16 cellular contexts compared by ENCODE assay signal in the genomic region with DNA sequence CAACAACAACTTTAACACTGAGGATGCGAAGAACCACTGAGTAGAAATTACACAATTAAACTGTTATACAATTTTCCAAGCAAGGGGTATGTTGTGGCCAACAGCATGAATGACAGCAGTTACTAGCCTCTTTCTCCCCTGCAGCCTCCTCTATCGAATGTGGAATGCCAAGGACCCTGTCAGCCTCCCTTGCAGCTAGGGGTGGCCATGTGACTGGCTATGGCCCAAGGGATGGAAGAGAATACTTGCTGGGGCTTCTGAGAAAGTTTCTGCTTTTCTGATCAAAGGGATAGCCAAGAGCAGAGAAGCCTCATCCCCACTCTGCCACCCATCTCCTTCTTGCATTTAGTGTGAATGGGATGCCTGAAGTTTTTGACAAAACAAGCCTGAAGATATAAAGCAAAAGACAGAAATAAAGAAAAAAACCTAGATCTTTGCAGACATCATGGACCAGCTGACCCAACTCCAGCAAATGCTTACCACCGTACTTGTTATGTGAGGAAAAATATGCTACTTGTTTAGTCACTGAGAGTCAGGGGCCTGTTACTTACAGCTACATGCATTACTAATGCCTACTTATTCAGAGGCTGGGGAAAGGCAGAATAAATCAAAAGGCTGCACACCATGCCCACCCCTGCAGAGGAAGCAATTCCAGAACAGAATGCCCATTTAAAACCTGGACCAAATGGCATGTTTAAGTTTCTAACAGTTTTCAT. TPM values are rescaled to one million over a fixed set of nuclear protein-coding genes. Genes with fewer than 3 reads are reported as not detected.
A peak's percentile ranks its signal among the peaks of the same experiment; 100 is the strongest.
DNase-seq lines count a peak whose midpoint lies in the region; ATAC-seq and TF ChIP-seq lines count a peak whose summit lies in the region.
"Had no signal": no experiment of that assay in that cellular context is flagged by ENCODE, and none has a peak within 500 bp of the region (broad histone marks: within the 10 kb centered on the region; RNA-seq: fewer than 3 reads in every experiment).

No MANE protein-coding gene starts in this region.

- intact Hi-C loops in activated CD4-positive, alpha-beta T cell treated with anti-CD3 and anti-CD28 coated beads, Interleukin-2, amount 10 ng/mL, durations not matched to agents 24 days and 14 days (cut with micrococcal nuclease) = no loop called here
- intact Hi-C loops in upper lobe of right lung (cut with DNase I) = no loop called here

- H3K27ac Mint-ChIP-seq in endodermal cell = no peak overlapping the region
- H3K27ac Mint-ChIP-seq in nephron progenitor cell = no peak overlapping the region
- no peak overlapping the region for H3K27ac Mint-ChIP-seq in activated CD4-positive, alpha-beta T cell treated with anti-CD3 and anti-CD28 coated beads, Interleukin-2, amount 10 ng/mL, durations not matched to agents 24 days and 14 days
- H3K27ac Mint-ChIP-seq: B cell; CD8-positive, alpha-beta T cell had no signal

- H3K27me3 ChIP-seq in BLaER1 (no peaks in the 10 kb centered on the region), endodermal cell (ENCODE audit: control insufficient read depth, insufficient read depth, low read length, poor library complexity, severe bottlenecking) (no peaks in the 10 kb centered on the region), upper lobe of right lung (no peaks in the 10 kb centered on the region)

- H3K36me3 Mint-ChIP-seq in endodermal cell (ENCODE audit: low read depth) (peaks cover 79% of the 10 kb centered on the region), nephron progenitor cell (ENCODE audit: low read depth) (peaks cover 91% of the 10 kb centered on the region)
- H3K36me3 Mint-ChIP-seq in activated CD4-positive, alpha-beta T cell treated with anti-CD3 and anti-CD28 coated beads, Interleukin-2, amount 10 ng/mL, durations not matched to agents 24 days and 14 days (ENCODE audit: low read depth) = peaks cover 67% of the 10 kb centered on the region

- H3K9me3 Mint-ChIP-seq in endodermal cell (peaks cover 33% of the 10 kb centered on the region), nephron progenitor cell (peaks cover 49% of the 10 kb centered on the region)
- peaks cover 3% of the 10 kb centered on the region for H3K9me3 Mint-ChIP-seq in activated CD4-positive, alpha-beta T cell treated with anti-CD3 and anti-CD28 coated beads, Interleukin-2, amount 10 ng/mL, durations not matched to agents 24 days and 14 days

- H3K4me3 Mint-ChIP-seq in endodermal cell (no peak overlapping the region), nephron progenitor cell (no peak overlapping the region)
- H3K4me3 Mint-ChIP-seq in activated CD4-positive, alpha-beta T cell treated with anti-CD3 and anti-CD28 coated beads, Interleukin-2, amount 10 ng/mL, durations not matched to agents 24 days and 14 days = no peak overlapping the region
- H3K4me3 Mint-ChIP-seq: B cell; CD8-positive, alpha-beta T cell had no signal

- H3K9me3 ChIP-seq in BLaER1 (peaks cover 48% of the 10 kb centered on the region), endodermal cell (ENCODE audit: control insufficient read depth, low read length) (peaks cover 35% of the 10 kb centered on the region), upper lobe of right lung (no peaks in the 10 kb centered on the region)

- WGBS in endodermal cell (ENCODE audit: insufficient coverage in 1 of 2, insufficient read length in 1 of 2), 2 experiments = 88 to 100% methylated on average over 2 to 3 of the region's 3 CpGs

- peak; percentile 71 for DNase-seq in amniotic epithelial cell (ENCODE audit: low read depth)
- DNase-seq in endodermal cell = no peak
- no peak for DNase-seq in omental fat pad (ENCODE audit: low spot score)
- no peak for DNase-seq in nephron progenitor cell
- DNase-seq in activated CD4-positive, alpha-beta T cell treated with anti-CD3 and anti-CD28 coated beads, Interleukin-2, amount 10 ng/mL, durations not matched to agents 24 days and 14 days = no peak
- DNase-seq in epidermal melanocyte (ENCODE audit: insufficient read length, low spot score) = no peak
- DNase-seq in upper lobe of right lung = no peak
- DNase-seq: CD8-positive, alpha-beta T cell; COR-L47; DMS153; DMS79 treated with DMSO at 0.1 percent for 48 hours; EL; HCEC 1CT had no signal

- H3K27me3 Mint-ChIP-seq in endodermal cell (ENCODE audit: insufficient read depth) (no peaks in the 10 kb centered on the region), nephron progenitor cell (ENCODE audit: low read depth, poor library complexity) (no peaks in the 10 kb centered on the region)
- H3K27me3 Mint-ChIP-seq in activated CD4-positive, alpha-beta T cell treated with anti-CD3 and anti-CD28 coated beads, Interleukin-2, amount 10 ng/mL, durations not matched to agents 24 days and 14 days = no peaks in the 10 kb centered on the region
- H3K27me3 Mint-ChIP-seq: B cell had no signal

- H3K36me3 ChIP-seq in BLaER1 (peaks cover 95% of the 10 kb centered on the region), endodermal cell (ENCODE audit: control insufficient read depth, insufficient read depth, low read length) (peaks cover 65% of the 10 kb centered on the region), upper lobe of right lung (peaks cover 34% of the 10 kb centered on the region)

- H3K27ac ChIP-seq in BLaER1 = no peak overlapping the region
- H3K27ac ChIP-seq in endodermal cell (ENCODE audit: low read depth, low read length) = no peak overlapping the region
- H3K27ac ChIP-seq in upper lobe of right lung = no peak overlapping the region
- H3K27ac ChIP-seq: C4-2B had no signal

- no peaks in the 10 kb centered on the region for H3K4me1 Mint-ChIP-seq in endodermal cell
- H3K4me1 Mint-ChIP-seq in nephron progenitor cell = peaks cover 13% of the 10 kb centered on the region
- H3K4me1 Mint-ChIP-seq in activated CD4-positive, alpha-beta T cell treated with anti-CD3 and anti-CD28 coated beads, Interleukin-2, amount 10 ng/mL, durations not matched to agents 24 days and 14 days = no peaks in the 10 kb centered on the region
- H3K4me1 Mint-ChIP-seq: B cell had no signal

- no peaks in the 10 kb centered on the region for H4K20me1 ChIP-seq in BLaER1

- H3K4me1 ChIP-seq in BLaER1 (no peaks in the 10 kb centered on the region), endodermal cell (ENCODE audit: control insufficient read depth, insufficient read depth, low read length) (no peaks in the 10 kb centered on the region), upper lobe of right lung (no peaks in the 10 kb centered on the region)

- ATAC-seq in omental fat pad (ENCODE audit: low FRiP score) = peak; percentile 58
- no peak for ATAC-seq in upper lobe of right lung
- ATAC-seq: CD8-positive, alpha-beta T cell had no signal

- TF ChIP-seq CTCF in endodermal cell (conservative IDR thresholded peaks at IDR 0.05) (no peak), omental fat pad (IDR thresholded peaks at IDR 0.05) (no peak), nephron progenitor cell (IDR thresholded peaks at IDR 0.05) (no peak), upper lobe of right lung (IDR thresholded peaks at IDR 0.05) (no peak)

- no peak overlapping the region for H3K9ac ChIP-seq in BLaER1
- no peak overlapping the region for H3K9ac ChIP-seq in endodermal cell (ENCODE audit: extremely low read depth, low read length, poor library complexity, severe bottlenecking)

- peak overlapping the region; percentile 32; the same call in 1 of the 2 replicates for H3K4me3 ChIP-seq in BLaER1
- peak overlapping the region; percentile 58 for H3K4me3 ChIP-seq in endodermal cell (ENCODE audit: low read length)
- H3K4me3 ChIP-seq in upper lobe of right lung = no peak overlapping the region

- no peak overlapping the region for H3K4me2 ChIP-seq in BLaER1

RNA-seq across cellular contexts. Expression of a gene that starts 32.0 kb away (rescaled TPM):
- total RNA-seq in endodermal cell = 100 to 1,000 TPM; 104 to 111 TPM
- 80.2 TPM for polyA plus RNA-seq in endodermal cell (2013, experiment 1 of 2)
- polyA plus RNA-seq in endodermal cell (2013, experiment 2 of 2) = 68.5 TPM
- total RNA-seq in omental fat pad = 10 to 100 TPM; 43.3 to 79.0 (median 53.1) TPM
- total RNA-seq in activated CD4-positive, alpha-beta T cell treated with anti-CD3 and anti-CD28 coated beads, Interleukin-2, amount 10 ng/mL, durations not matched to agents 24 days and 14 days = 125 and 129 TPM in 2 replicates
- total RNA-seq in upper lobe of right lung = 88.6 TPM
